In the genomic region with DNA sequence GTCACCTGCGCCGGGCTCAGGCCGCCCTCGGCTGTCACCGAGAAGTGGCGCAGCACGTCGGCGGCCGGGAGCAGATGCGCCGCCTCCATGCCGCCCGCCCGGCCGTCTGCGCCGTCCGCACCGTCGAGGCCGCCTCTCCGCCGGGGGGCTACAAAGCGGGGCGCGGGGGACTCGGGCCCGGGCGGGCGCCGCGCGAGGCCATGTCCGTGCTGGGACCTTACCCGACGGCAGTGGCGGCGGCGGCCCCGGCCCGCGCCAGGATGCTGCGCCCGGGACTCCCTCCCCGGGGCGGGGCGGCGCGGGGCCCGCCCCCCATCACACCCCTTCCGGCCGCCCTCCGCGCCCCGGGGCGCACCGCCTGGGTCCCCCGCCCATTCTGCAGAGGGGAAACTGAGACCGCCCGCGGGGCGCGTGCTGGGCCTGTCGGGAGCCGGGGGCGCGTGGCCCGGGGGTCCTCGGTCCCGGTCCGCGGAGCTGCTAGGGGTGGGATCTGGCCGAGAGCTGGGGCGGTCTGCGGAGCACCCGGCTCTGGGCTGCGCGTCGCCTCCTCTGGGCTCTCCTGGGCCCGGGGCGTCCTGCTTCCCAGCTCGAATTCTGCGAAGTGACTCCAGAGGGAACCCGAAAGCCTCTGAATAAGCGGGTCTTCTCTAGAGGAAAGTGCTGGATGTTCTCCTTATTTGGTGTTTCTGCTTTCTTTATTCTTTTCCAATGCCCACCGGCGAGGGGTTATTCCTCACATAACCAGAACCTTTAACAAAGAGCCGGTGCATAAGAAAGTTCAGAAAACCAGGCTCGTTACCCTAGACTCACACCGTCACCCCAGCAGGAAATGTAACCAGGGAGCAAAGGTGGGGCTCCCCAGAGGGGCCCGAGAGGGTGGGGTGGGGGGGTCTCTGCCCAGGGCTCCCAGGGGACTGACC, we compare ENCODE assay signal across 9 cellular contexts. TPM values are rescaled to one million over a fixed set of nuclear protein-coding genes. Genes with fewer than 3 reads are reported as not detected.
DNase-seq lines count a peak whose midpoint lies in the region; TF ChIP-seq lines count a peak whose summit lies in the region.
"Had no signal": no experiment of that assay in that cellular context is flagged by ENCODE, and none has a peak within 500 bp of the region (broad histone marks: within the 10 kb centered on the region; RNA-seq: fewer than 3 reads in every experiment).

A gene (minus strand): TSS at position 235 of the 920 bp plus-strand sequence. CDS start 146 bp downstream, at position 89.

- H3K4me2 ChIP-seq in GM23248 (ENCODE audit: unreplicated experiment) = peak within 1 kb of the TSS; percentile 70

- H3K79me2 ChIP-seq in GM23248 (ENCODE audit: insufficient read depth) = no peaks in the 10 kb centered on the region

- no peak for TF ChIP-seq EP300 in sigmoid colon (IDR thresholded peaks at IDR 0.05)

- H3K4me1 ChIP-seq in GM23248 (ENCODE audit: insufficient read depth) = no peaks in the 10 kb centered on the region
- H3K4me1 ChIP-seq in NT2/D1 (ENCODE audit: insufficient read depth, insufficient read length) = peaks cover 16% of the 10 kb centered on the region
- H3K4me1 ChIP-seq in sigmoid colon = peaks cover 0 to 36% (median 19%) of the 10 kb centered on the region in 4 donors

- H3F3A ChIP-seq in GM23248 (ENCODE audit: insufficient read depth) = no peaks in the 10 kb centered on the region

- H3K9me3 ChIP-seq in GM23248 (ENCODE audit: low read depth) (no peaks in the 10 kb centered on the region), NT2/D1 (ENCODE audit: insufficient read depth, low read length) (no peaks in the 10 kb centered on the region), sigmoid colon (no peaks in the 10 kb centered on the region)

- H3K4me3 ChIP-seq in GM23248 = peak within 1 kb of the TSS; percentile 63
- H3K4me3 ChIP-seq in NT2/D1 (ENCODE audit: insufficient read length, low read depth) = peak within 1 kb of the TSS; percentile 41
- peak within 1 kb of the TSS; percentile 14 to 55 (median 38) for H3K4me3 ChIP-seq in sigmoid colon

- H3K27ac ChIP-seq in GM23248 = no peak within 1 kb of the TSS
- peak within 1 kb of the TSS; percentile 44 to 67 (median 50) for H3K27ac ChIP-seq in sigmoid colon
- no peak within 1 kb of the TSS for H3K27ac ChIP-seq in substantia nigra (ENCODE audit: low read depth, low read length, poor library complexity, severe bottlenecking)

- WGBS in GM23248 (ENCODE audit: low coverage in 1 of 2, low lambda C conversion rate in 2 of 2, missing lambda C conversion rate in 2 of 2), 2 experiments = 1 to 2% methylated on average over 38 to 45 of the region's 92 CpGs
- WGBS in sigmoid colon, 2 donors = 1% methylated on average over 92 of the region's 92 CpGs

- H3K36me3 ChIP-seq in GM23248 (ENCODE audit: low read depth) (no peaks in the 10 kb centered on the region), NT2/D1 (ENCODE audit: insufficient read depth, insufficient read length, low read length) (no peaks in the 10 kb centered on the region), sigmoid colon (no peaks in the 10 kb centered on the region)

- no peaks in the 10 kb centered on the region for H4K20me1 ChIP-seq in GM23248 (ENCODE audit: insufficient read depth)

- H3K9ac ChIP-seq in GM23248 (no peak within 1 kb of the TSS), NT2/D1 (ENCODE audit: insufficient read length, low read depth) (peak within 1 kb of the TSS; percentile 71)

- intact Hi-C loops in sigmoid colon (cut with DNase I) = no loop called here

- peak within 1 kb of the TSS; percentile 82 for H2AFZ ChIP-seq in GM23248

- no peaks in the 10 kb centered on the region for H3K9me2 ChIP-seq in GM23248 (ENCODE audit: insufficient read depth)

- peak in 1 of 2 donors; percentile 8 for TF ChIP-seq POLR2A in sigmoid colon (IDR thresholded peaks at IDR 0.05)

- H3K27me3 ChIP-seq in GM23248 (replicated peaks; ENCODE audit: insufficient read depth) = peaks cover 25% of the 10 kb centered on the region
- peaks cover 31% of the 10 kb centered on the region for H3K27me3 ChIP-seq in NT2/D1 (ENCODE audit: insufficient read depth, insufficient read length)
- peaks cover 21 to 58% (median 40%) of the 10 kb centered on the region in 3 donors for H3K27me3 ChIP-seq in sigmoid colon

- in situ Hi-C loops in GM23248 (cut with MboI) = no loop called here

- DNase-seq in ELF-1 (ENCODE audit: low read depth, low spot score) (peak; percentile 36), GM23248 (peak; percentile 43), NT2/D1 (ENCODE audit: low read depth, low spot score) (no peak), activated T-helper 1 cell treated with Interleukin-2 at 50 U/mL for 16 hours (ENCODE audit: low read depth) (peak; percentile 73), glomerular visceral epithelial cell (ENCODE audit: extremely low spot score) (peak; percentile 10), sigmoid colon (no peak), substantia nigra (lab: John Stamatoyannopoulos, UW) (no peak), NCI-H82 (lab: John Stamatoyannopoulos, UW) (no peak)

- no peak for TF ChIP-seq CTCF in sigmoid colon (IDR thresholded peaks at IDR 0.05)

RNA-seq across cellular contexts. Expression of the gene that starts here (rescaled TPM):
- 0.86 TPM in 1 of 2 replicates, not detected in the other for total RNA-seq in GM23248 (2014; rRNA removed; shearing (Covaris generic))
- 0.58 and 0.81 TPM in 2 replicates for polyA plus RNA-seq in GM23248 (2016; fragmentation: Nextera tagmentation; extraction: Ambion mirVana)
- 10 to 100 TPM in 1 of 4 donors, 1 to 10 TPM in 3; 3.6 to 12.7 (median 5.0) TPM for total RNA-seq in sigmoid colon
- 100 to 1,000 TPM in 1 of 3 donors, 10 to 100 TPM in 2; 19.2 to 158 (median 21.6) TPM for polyA plus RNA-seq in sigmoid colon
- total RNA-seq: dermis microvascular lymphatic vessel endothelial cell had no signal

Comparison
In these comparisons a context has a peak if more than half of its experiments do, and no peak if none do; other contexts are left out.
1. RNA of the gene that starts here (polyA plus RNA-seq): 19.2 to 158 TPM in sigmoid colon; 0.58 to 0.81 TPM in GM23248; every median in the first group is over 10 times any median in the second.
2. Peak in DNase-seq, H3K4me3 ChIP-seq and H3K4me2 ChIP-seq in GM23248; RNA of the gene not detected or under 1 TPM.
3. DNase-seq: peak in ELF-1 (single experiment), activated T-helper 1 cell treated with Interleukin-2 at 50 U/mL for 16 hours (single experiment) and glomerular visceral epithelial cell (single experiment); none in NT2/D1 (single experiment), sigmoid colon (single experiment), substantia nigra (0 of 49) and NCI-H82 (single experiment).
4. H3K27ac ChIP-seq: peak in sigmoid colon (4 of 4); none in GM23248 (single experiment) and substantia nigra (single experiment).
5. Peak in every context shown above with its lines, with median percentiles within 50 percentile points of each other: H3K4me3 ChIP-seq.